Comparison of ENCODE assay signal across 8 cellular contexts in the genomic region with DNA sequence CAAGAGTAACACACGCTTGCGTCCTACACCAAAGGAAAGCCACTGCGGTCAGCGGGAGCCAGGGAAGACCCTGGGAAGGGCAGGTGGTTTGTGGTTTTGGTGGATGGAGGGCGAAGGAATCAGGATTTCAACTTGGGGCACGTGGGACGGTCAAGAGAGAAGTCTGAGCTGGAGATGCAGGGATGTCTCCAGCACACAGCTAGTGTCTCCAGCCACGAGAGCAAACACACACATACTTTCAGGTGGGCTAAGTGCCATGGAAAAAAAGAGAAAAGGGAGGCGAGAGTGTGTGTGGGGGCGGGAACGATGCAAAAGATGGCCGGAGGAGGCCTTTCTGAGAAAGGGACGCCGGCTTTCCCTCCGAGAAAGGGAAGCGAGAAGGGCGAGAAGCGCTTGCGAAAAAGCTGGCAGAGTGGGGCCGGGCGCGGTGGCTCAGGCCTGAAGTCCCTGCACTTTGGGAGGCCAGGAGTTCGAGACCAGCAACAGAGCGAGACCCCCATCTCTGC. TPM values are rescaled to one million over a fixed set of nuclear protein-coding genes. Genes with fewer than 3 reads are reported as not detected.
DNase-seq lines count a peak whose midpoint lies in the region; ATAC-seq and TF ChIP-seq lines count a peak whose summit lies in the region.

No MANE protein-coding gene starts in this region.

- H3K4me1 ChIP-seq in BLaER1: peaks cover 34% of the 10 kb centered on the region
- peaks cover 7% of the 10 kb centered on the region for H3K4me1 ChIP-seq in fibroblast of lung (ENCODE audit: control insufficient read depth, extremely low read depth, insufficient read depth, low read length)

- H3K4me2 ChIP-seq in BLaER1 (peak overlapping the region; percentile 94), fibroblast of lung (ENCODE audit: extremely low read depth, insufficient read depth, low read length) (peak overlapping the region; percentile 61)

- peaks cover 31% of the 10 kb centered on the region for H3K4me1 Mint-ChIP-seq in neural crest cell

- H3K9ac ChIP-seq in BLaER1 (peak overlapping the region; percentile 96), fibroblast of lung (ENCODE audit: insufficient read depth, low read length) (peak overlapping the region; percentile 60)

- no peak for TF ChIP-seq CTCF in fibroblast of lung (conservative IDR thresholded peaks at IDR 0.05 in 1 of 2, IDR thresholded peaks at IDR 0.05 in 1 of 2; ENCODE audit: low read depth in 1 of 2, low read length in 2 of 2)
- no peak for TF ChIP-seq CTCF in neural crest cell (conservative IDR thresholded peaks at IDR 0.05)

- H3K9me3 ChIP-seq in BLaER1 (no peaks in the 10 kb centered on the region), fibroblast of lung (ENCODE audit: control insufficient read depth, insufficient read depth, low read depth, low read length) (no peaks in the 10 kb centered on the region)

- H3K4me3 Mint-ChIP-seq in neural crest cell: peak overlapping the region; percentile 99

- H4K20me1 ChIP-seq in BLaER1: peaks cover 35% of the 10 kb centered on the region
- no peaks in the 10 kb centered on the region for H4K20me1 ChIP-seq in fibroblast of lung (ENCODE audit: control insufficient read depth, extremely low read depth, insufficient read depth, low read length)

- peak overlapping the region; percentile 94 for H3K4me3 ChIP-seq in BLaER1
- peak overlapping the region; percentile 42 to 97 (median 62) for H3K4me3 ChIP-seq in fibroblast of lung (replicated peaks in 1 of 4; ENCODE audit: control extremely low read depth in 1 of 4, insufficient read depth in 1 of 4, low read depth in 3 of 4, low read length in 4 of 4)

- peak overlapping the region; percentile 60 for H2AFZ ChIP-seq in fibroblast of lung (ENCODE audit: low read length)

- peaks cover 2% of the 10 kb centered on the region for H3K36me3 Mint-ChIP-seq in neural crest cell (ENCODE audit: low read depth)

- H3K79me2 ChIP-seq in fibroblast of lung (ENCODE audit: control insufficient read depth, insufficient read depth, low read length): peaks cover 36% of the 10 kb centered on the region

- H3K27me3 ChIP-seq in BLaER1 (no peaks in the 10 kb centered on the region), fibroblast of lung (ENCODE audit: control insufficient read depth, insufficient read depth, low read length) (no peaks in the 10 kb centered on the region)

- H3K9me3 Mint-ChIP-seq in neural crest cell: no peaks in the 10 kb centered on the region

- peak overlapping the region; percentile 95 for H3K27ac ChIP-seq in BLaER1
- peak overlapping the region; percentile 100 for H3K27ac ChIP-seq in fibroblast of lung (ENCODE audit: insufficient read depth, low read length)

- DNase-seq in Kasumi-1 (lab: John Stamatoyannopoulos, UW): peak; percentile 11 to 29
- peak; percentile 17 for DNase-seq in activated T-cell treated with anti-CD3 and anti-CD28 coated beads for 4 hours
- DNase-seq in fibroblast of lung (ENCODE audit: low read depth in 2 of 2): peak; percentile 32 to 36
- DNase-seq in neural crest cell (ENCODE audit: low read depth, low spot score): no peak
- peak; percentile 61 for DNase-seq in ureter (ENCODE audit: low spot score)
- DNase-seq in iPS-NIHi11 (ENCODE audit: low spot score): no peak

- H3K36me3 ChIP-seq in BLaER1: peaks cover 20% of the 10 kb centered on the region
- no peaks in the 10 kb centered on the region for H3K36me3 ChIP-seq in fibroblast of lung (ENCODE audit: control insufficient read depth, insufficient read depth, low read length)

- peak overlapping the region; percentile 100 for H3K27ac Mint-ChIP-seq in neural crest cell (ENCODE audit: unreplicated experiment)

- no peak for ATAC-seq in HG03095 (IDR thresholded peaks at IDR 0.05; ENCODE audit: unreplicated experiment)

- peaks cover 12% of the 10 kb centered on the region for H3K27me3 Mint-ChIP-seq in neural crest cell (ENCODE audit: low read depth)

RNA-seq across cellular contexts. Expression of a gene that starts 1.4 kb away (rescaled TPM):
- total RNA-seq in fibroblast of lung (28.5 and 30.7 TPM in 2 replicates), neural crest cell (217 and 229 TPM in 2 replicates), ureter (169 TPM)
- 55.8 and 88.3 TPM in 2 replicates for polyA plus RNA-seq in fibroblast of lung
- polyA plus RNA-seq in fibroblast of lung (2012): 54.0 and 57.6 TPM in 2 replicates
- 41.2 and 66.6 TPM in 2 replicates for polyA minus RNA-seq in fibroblast of lung (ENCODE audit: low replicate concordance)

Comparison
In these comparisons a context has a peak if more than half of its experiments do, and no peak if none do; other contexts are left out.
1. DNase-seq: peak in Kasumi-1 (2 of 2), activated T-cell treated with anti-CD3 and anti-CD28 coated beads for 4 hours (single experiment), fibroblast of lung (2 of 2) and ureter (single experiment); none in neural crest cell (single experiment) and iPS-NIHi11 (single experiment).